26 cellular contexts compared by ENCODE assay signal in genomic region chr15:78984041-78984440, GRCh38.
"Had no signal": no experiment of that assay in that cellular context is flagged by ENCODE, and none has a peak within 500 bp of the region (broad histone marks: within the 10 kb centered on the region; RNA-seq: fewer than 3 reads in every experiment).

No MANE protein-coding gene starts in this region.

- DNase-seq: activated CD4-positive, alpha-beta memory T cell treated with anti-CD3 and anti-CD28 coated beads for 36 hours; activated CD4-positive, alpha-beta T cell treated with anti-CD3 and anti-CD28 coated beads for 36 hours; activated CD4-positive, alpha-beta T cell treated with anti-CD3 and anti-CD28 coated beads, Interleukin-2, amount 10 ng/mL, durations not matched to agents 24 days and 14 days; activated CD4-positive, CD25-positive, alpha-beta regulatory T cell; activated CD4-positive, CD25-positive, alpha-beta regulatory T cell treated with anti-CD3 and anti-CD28 coated beads, Interleukin-2, amount 50 U/mL, for 72 hours; activated CD8-positive, alpha-beta memory T cell treated with anti-CD3 and anti-CD28 coated beads, Interleukin-2, amount 50 U/mL, for 48 hours; activated CD8-positive, alpha-beta T cell treated with anti-CD3 and anti-CD28 coated beads, Interleukin-2, amount 10 ng/mL, durations not matched to agents 7 days and 5 days; activated gamma-delta T cell; activated naive CD4-positive, alpha-beta T cell; activated naive CD4-positive, alpha-beta T cell treated with anti-CD3 and anti-CD28 coated beads, Interleukin-2, amount 10 ng/mL, durations not matched to agents 7 days and 5 days; activated naive CD8-positive, alpha-beta T cell treated with anti-CD3 and anti-CD28 coated beads, Interleukin-2, amount 10 ng/mL, durations not matched to agents 7 days and 5 days; activated T-cell treated with anti-CD3 and anti-CD28 coated beads for 4 hours; activated T-cell treated with anti-CD3 and anti-CD28 coated beads, Interleukin-2, amount 50 U/mL, for 24 hours; activated T-cell treated with anti-CD3 and anti-CD28 coated beads, Interleukin-2, amount 50 U/mL, for 72 hours; central memory CD4-positive, alpha-beta T cell; cerebellar nuclear complex; effector memory CD4-positive, alpha-beta T cell; endodermal cell; foreskin fibroblast; T-helper 2 cell had no signal

- H3K9me3 ChIP-seq: ascending aorta, breast epithelium had no signal

- H3K4me1 ChIP-seq: breast epithelium had no signal

- H3K27ac ChIP-seq: ascending aorta, cardiac muscle cell had no signal

- H3K4me3 ChIP-seq: ascending aorta, breast epithelium, cardiac muscle cell, coronary artery had no signal

- ATAC-seq: activated CD4-positive, alpha-beta T cell treated with anti-CD3 and anti-CD28 coated beads for 36 hours; activated CD8-positive, alpha-beta T cell treated with anti-CD3 and anti-CD28 coated beads, Interleukin-2, amount 10 ng/mL, durations not matched to agents 7 days and 5 days; activated naive CD4-positive, alpha-beta T cell treated with anti-CD3 and anti-CD28 coated beads, Interleukin-2, amount 50 U/mL, for 72 hours; activated T-cell treated with anti-CD3 and anti-CD28 coated beads, Interleukin-2, amount 50 U/mL, for 72 hours; esophagus mucosa had no signal

- H3K36me3 ChIP-seq: ascending aorta, breast epithelium, cardiac muscle cell had no signal

- H3K27me3 ChIP-seq: ascending aorta, breast epithelium, cardiac muscle cell had no signal
